ENCODE assay signal across 1 cellular context in the genomic region with DNA sequence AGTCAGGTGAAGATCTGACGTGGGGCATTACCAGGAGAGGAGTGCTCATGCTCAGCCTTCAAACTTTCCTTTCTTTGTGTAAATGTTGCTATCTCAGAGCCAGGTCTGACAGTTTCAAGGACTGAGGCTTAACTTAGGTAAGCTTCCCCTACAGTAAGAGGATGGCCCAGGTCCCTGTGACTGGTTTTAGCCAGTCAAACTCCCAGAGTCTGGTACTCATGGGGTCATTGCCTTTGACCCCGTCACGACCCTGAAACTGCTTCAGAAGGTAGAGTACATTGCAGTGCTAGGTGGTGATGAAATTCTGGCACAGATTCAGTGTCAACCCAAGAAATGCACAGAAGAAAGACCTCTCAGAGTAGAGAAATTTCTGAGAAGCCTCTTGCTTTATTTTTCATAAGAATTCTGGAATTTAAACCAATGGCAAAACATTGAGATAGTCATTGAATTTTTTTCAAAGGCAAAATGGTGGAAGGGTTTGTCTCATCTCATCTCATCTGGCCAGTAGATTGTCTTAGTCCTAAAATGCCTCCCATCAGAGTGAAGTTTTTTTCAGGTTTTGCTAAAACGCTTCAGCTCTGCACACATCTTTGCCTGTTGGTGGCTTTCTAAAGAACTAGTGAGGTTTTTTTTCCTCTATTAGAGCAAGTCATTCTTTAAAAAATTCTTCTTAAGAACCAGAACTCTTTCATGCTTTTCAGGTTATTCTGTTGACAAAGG.
TF ChIP-seq lines count a peak whose summit lies in the region.

No MANE protein-coding gene starts in this region.

TF ChIP-seq in GM23338, 12 proteins besides CTCF, POLR2A, EP300 and RAD21 (continued from another document):
- TF ChIP-seq, protein P1, sequence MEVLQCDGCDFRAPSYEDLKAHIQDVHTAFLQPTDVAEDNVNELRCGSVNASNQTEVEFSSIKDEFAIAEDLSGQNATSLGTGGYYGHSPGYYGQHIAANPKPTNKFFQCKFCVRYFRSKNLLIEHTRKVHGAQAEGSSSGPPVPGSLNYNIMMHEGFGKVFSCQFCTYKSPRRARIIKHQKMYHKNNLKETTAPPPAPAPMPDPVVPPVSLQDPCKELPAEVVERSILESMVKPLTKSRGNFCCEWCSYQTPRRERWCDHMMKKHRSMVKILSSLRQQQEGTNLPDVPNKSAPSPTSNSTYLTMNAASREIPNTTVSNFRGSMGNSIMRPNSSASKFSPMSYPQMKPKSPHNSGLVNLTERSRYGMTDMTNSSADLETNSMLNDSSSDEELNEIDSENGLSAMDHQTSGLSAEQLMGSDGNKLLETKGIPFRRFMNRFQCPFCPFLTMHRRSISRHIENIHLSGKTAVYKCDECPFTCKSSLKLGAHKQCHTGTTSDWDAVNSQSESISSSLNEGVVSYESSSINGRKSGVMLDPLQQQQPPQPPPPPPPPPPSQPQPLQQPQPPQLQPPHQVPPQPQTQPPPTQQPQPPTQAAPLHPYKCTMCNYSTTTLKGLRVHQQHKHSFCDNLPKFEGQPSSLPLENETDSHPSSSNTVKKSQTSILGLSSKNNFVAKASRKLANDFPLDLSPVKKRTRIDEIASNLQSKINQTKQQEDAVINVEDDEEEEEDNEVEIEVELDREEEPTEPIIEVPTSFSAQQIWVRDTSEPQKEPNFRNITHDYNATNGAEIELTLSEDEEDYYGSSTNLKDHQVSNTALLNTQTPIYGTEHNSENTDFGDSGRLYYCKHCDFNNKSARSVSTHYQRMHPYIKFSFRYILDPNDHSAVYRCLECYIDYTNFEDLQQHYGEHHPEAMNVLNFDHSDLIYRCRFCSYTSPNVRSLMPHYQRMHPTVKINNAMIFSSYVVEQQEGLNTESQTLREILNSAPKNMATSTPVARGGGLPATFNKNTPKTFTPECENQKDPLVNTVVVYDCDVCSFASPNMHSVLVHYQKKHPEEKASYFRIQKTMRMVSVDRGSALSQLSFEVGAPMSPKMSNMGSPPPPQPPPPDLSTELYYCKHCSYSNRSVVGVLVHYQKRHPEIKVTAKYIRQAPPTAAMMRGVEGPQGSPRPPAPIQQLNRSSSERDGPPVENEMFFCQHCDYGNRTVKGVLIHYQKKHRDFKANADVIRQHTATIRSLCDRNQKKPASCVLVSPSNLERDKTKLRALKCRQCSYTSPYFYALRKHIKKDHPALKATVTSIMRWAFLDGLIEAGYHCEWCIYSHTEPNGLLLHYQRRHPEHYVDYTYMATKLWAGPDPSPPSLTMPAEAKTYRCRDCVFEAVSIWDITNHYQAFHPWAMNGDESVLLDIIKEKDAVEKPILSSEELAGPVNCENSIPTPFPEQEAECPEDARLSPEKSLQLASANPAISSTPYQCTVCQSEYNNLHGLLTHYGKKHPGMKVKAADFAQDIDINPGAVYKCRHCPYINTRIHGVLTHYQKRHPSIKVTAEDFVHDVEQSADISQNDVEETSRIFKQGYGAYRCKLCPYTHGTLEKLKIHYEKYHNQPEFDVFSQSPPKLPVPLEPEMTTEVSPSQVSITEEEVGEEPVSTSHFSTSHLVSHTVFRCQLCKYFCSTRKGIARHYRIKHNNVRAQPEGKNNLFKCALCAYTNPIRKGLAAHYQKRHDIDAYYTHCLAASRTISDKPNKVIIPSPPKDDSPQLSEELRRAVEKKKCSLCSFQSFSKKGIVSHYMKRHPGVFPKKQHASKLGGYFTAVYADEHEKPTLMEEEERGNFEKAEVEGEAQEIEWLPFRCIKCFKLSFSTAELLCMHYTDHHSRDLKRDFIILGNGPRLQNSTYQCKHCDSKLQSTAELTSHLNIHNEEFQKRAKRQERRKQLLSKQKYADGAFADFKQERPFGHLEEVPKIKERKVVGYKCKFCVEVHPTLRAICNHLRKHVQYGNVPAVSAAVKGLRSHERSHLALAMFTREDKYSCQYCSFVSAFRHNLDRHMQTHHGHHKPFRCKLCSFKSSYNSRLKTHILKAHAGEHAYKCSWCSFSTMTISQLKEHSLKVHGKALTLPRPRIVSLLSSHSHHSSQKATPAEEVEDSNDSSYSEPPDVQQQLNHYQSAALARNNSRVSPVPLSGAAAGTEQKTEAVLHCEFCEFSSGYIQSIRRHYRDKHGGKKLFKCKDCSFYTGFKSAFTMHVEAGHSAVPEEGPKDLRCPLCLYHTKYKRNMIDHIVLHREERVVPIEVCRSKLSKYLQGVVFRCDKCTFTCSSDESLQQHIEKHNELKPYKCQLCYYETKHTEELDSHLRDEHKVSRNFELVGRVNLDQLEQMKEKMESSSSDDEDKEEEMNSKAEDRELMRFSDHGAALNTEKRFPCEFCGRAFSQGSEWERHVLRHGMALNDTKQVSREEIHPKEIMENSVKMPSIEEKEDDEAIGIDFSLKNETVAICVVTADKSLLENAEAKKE (CRISPR knock-in tag; IDR thresholded peaks at IDR 0.05) = no peak
- TF ChIP-seq EZH2phosphoT487 (IDR thresholded peaks at IDR 0.05; ENCODE audit: unreplicated experiment) = no peak
- no peak for TF ChIP-seq ZNF331 (CRISPR knock-in tag; IDR thresholded peaks at IDR 0.05; ENCODE audit: low read depth)
- TF ChIP-seq POLR2AphosphoS5 (IDR thresholded peaks at IDR 0.05; ENCODE audit: low read depth) = no peak
- TF ChIP-seq ZNF114 (CRISPR knock-in tag; IDR thresholded peaks at IDR 0.05) = no peak
- TF ChIP-seq ETS1 (IDR thresholded peaks at IDR 0.05) = no peak
- TF ChIP-seq STAT1 (IDR thresholded peaks at IDR 0.05; ENCODE audit: unreplicated experiment) = no peak
- no peak for TF ChIP-seq NANOG (IDR thresholded peaks at IDR 0.05; ENCODE audit: borderline replicate concordance)
- TF ChIP-seq REST (IDR thresholded peaks at IDR 0.05; ENCODE audit: unreplicated experiment) = no peak
- TF ChIP-seq EZH2 (IDR thresholded peaks at IDR 0.05; ENCODE audit: low read depth, unreplicated experiment) = no peak
